ENCODE assay signal across 8 cellular contexts in the genomic region with DNA sequence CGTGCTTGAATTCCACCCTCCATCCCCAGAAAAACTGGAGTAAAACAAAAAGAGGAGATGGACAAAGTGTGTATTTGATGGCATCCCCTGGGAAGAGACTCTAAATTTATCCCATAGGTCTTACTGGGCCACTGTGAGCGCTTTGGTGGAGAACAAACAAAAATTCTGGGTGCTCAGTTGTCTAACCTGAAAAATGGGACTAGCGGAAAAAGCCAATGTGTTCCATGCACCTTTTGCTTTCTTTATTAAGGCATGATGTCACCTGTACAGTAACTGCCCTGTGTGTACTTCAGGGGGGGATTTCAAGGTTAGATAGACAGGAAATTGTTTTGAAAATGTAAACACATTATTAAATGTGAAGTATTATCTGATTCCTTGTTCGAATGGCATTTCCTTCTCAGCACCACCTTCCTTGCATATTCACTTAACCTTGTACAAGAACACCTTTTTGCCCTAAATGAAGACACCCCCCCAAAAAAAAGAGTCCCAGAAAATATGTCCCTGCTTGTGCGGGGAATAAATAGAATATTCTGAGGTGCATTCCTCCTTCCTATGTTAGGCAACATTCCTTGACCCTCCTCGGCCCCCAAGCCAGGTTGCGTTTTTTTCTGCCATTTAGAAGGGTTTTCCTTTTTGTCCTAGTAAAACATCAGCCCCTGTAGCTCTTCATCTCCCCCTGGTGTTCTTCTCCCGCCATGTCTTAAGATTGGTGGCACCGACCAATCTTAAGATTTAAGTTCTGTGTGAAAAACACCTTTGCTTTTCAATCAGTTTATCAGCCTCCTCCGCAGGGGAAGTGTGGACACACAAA. TPM values are rescaled to one million over a fixed set of nuclear protein-coding genes. Genes with fewer than 3 reads are reported as not detected.
DNase-seq lines count a peak whose midpoint lies in the region; ATAC-seq lines count a peak whose summit lies in the region.

No MANE protein-coding gene starts in this region.

- no peak overlapping the region for H4K8ac ChIP-seq in mesendoderm (ENCODE audit: low read depth, low read length)

- H2BK15ac ChIP-seq in mesendoderm (replicated peaks; ENCODE audit: low read depth), result no peak overlapping the region

- H3K56ac ChIP-seq in mesendoderm (ENCODE audit: low read length), result peak overlapping the region; percentile 49

- H2BK120ac ChIP-seq in mesendoderm (ENCODE audit: low read depth, low read length), result no peak overlapping the region

- H3K4me3 ChIP-seq in ACC112 (ENCODE audit: low read depth, low read length) (peak overlapping the region; percentile 71), mesendoderm (ENCODE audit: low read length) (no peak overlapping the region)
- H3K4me3 ChIP-seq in effector memory CD4-positive, alpha-beta T cell (ENCODE audit: insufficient read depth, low read depth, low read length, poor library complexity, severe bottlenecking), result peak overlapping the region; percentile 46

- WGBS in mesendoderm (ENCODE audit: extremely low coverage, insufficient coverage, low lambda C conversion rate), result no CpG with 5 or more reads among the region's 10 CpGs

- H3K18ac ChIP-seq in mesendoderm (ENCODE audit: low read length), result peak overlapping the region; percentile 69

- no peak overlapping the region for H2BK5ac ChIP-seq in mesendoderm (ENCODE audit: low read length)

- H4K5ac ChIP-seq in mesendoderm (ENCODE audit: low read length), result no peak overlapping the region

- H3K79me2 ChIP-seq in ACC112 (ENCODE audit: control insufficient read depth, insufficient read depth, low read length, unreplicated experiment) (peaks cover 17% of the 10 kb centered on the region), mesendoderm (ENCODE audit: control insufficient read depth, insufficient read depth, low read length) (no peaks in the 10 kb centered on the region)

- no peaks in the 10 kb centered on the region for H3K27me3 ChIP-seq in ACC112 (ENCODE audit: insufficient read depth, low read length)
- peaks cover 4% of the 10 kb centered on the region for H3K27me3 ChIP-seq in effector memory CD4-positive, alpha-beta T cell (replicated peaks; ENCODE audit: control insufficient read depth, insufficient read depth, low read length, poor library complexity, severe bottlenecking)
- no peaks in the 10 kb centered on the region for H3K27me3 ChIP-seq in mesendoderm (ENCODE audit: insufficient read depth, low read length, poor library complexity)

- no peak overlapping the region for H3K23ac ChIP-seq in mesendoderm (ENCODE audit: low read length)

- H3K9ac ChIP-seq in mesendoderm (ENCODE audit: low read length), result peak overlapping the region; percentile 48

- H3K4ac ChIP-seq in mesendoderm (ENCODE audit: low read depth, low read length), result no peak overlapping the region

- H3K4me1 ChIP-seq in ACC112 (ENCODE audit: control insufficient read depth, insufficient read depth, low read length, unreplicated experiment) (peaks cover 28% of the 10 kb centered on the region), mesendoderm (ENCODE audit: control insufficient read depth, low read depth, low read length) (peaks cover 5% of the 10 kb centered on the region)
- peaks cover 8% of the 10 kb centered on the region for H3K4me1 ChIP-seq in effector memory CD4-positive, alpha-beta T cell (ENCODE audit: control insufficient read depth, insufficient read depth, low read length, poor library complexity, severe bottlenecking)

- peak; percentile 42 for ATAC-seq in GM18502 (IDR thresholded peaks at IDR 0.05; ENCODE audit: poor library complexity, unreplicated experiment)
- no peak for ATAC-seq in HG03342 (IDR thresholded peaks at IDR 0.05; ENCODE audit: unreplicated experiment)

- H3K27ac ChIP-seq in ACC112 (ENCODE audit: low read depth, low read length) (peak overlapping the region; percentile 47), mesendoderm (ENCODE audit: low read depth, low read length) (peak overlapping the region; percentile 47)
- H3K27ac ChIP-seq in effector memory CD4-positive, alpha-beta T cell (ENCODE audit: insufficient read depth, low read length, poor library complexity, severe bottlenecking), result no peak overlapping the region

- no peaks in the 10 kb centered on the region for H3K79me1 ChIP-seq in mesendoderm (ENCODE audit: low read length)

- DNase-seq in NCI-H187 treated with DMSO at 0.1 percent for 48 hours (lab: John Stamatoyannopoulos, UW) (peak; percentile 13), mesendoderm (peak; percentile 96)
- DNase-seq in activated CD4-positive, alpha-beta T cell treated with anti-CD3 and anti-CD28 coated beads for 4 hours, result peak; percentile 3 to 50
- DNase-seq in effector memory CD4-positive, alpha-beta T cell, result no peak
- DNase-seq in stimulated activated CD8-positive, alpha-beta memory T cell treated with anti-CD3 and anti-CD28 coated beads, Interleukin-4, amount 100 ng/mL, for 48 hours, result peak; percentile 74

- H2AFZ ChIP-seq in ACC112 (ENCODE audit: low read length, unreplicated experiment), result peak overlapping the region; percentile 33

- H3K4me2 ChIP-seq in mesendoderm (ENCODE audit: low read length), result peak overlapping the region; percentile 72

- no peak overlapping the region for H2AK5ac ChIP-seq in mesendoderm (ENCODE audit: low read length)

- H3K36me3 ChIP-seq in ACC112 (ENCODE audit: insufficient read depth, low read length) (no peaks in the 10 kb centered on the region), mesendoderm (ENCODE audit: control insufficient read depth, insufficient read depth, low read length) (no peaks in the 10 kb centered on the region)
- no peaks in the 10 kb centered on the region for H3K36me3 ChIP-seq in effector memory CD4-positive, alpha-beta T cell (ENCODE audit: control insufficient read depth, insufficient read depth, low read length)

- no peaks in the 10 kb centered on the region for H3K9me3 ChIP-seq in effector memory CD4-positive, alpha-beta T cell (ENCODE audit: control insufficient read depth, low read length)

RNA-seq across cellular contexts. Expression of a gene that starts 1.1 kb away (rescaled TPM):
- 1.9 TPM for polyA plus RNA-seq in mesendoderm (2013, experiment 1 of 2)
- polyA plus RNA-seq in mesendoderm (2013, experiment 2 of 2), result 2.0 TPM

Comparison
In these comparisons a context has a peak if more than half of its experiments do, and no peak if none do; other contexts are left out.
1. DNase-seq: peak in NCI-H187 treated with DMSO at 0.1 percent for 48 hours (single experiment), activated CD4-positive, alpha-beta T cell treated with anti-CD3 and anti-CD28 coated beads for 4 hours (2 of 2), mesendoderm (single experiment) and stimulated activated CD8-positive, alpha-beta memory T cell treated with anti-CD3 and anti-CD28 coated beads, Interleukin-4, amount 100 ng/mL, for 48 hours (single experiment); none in effector memory CD4-positive, alpha-beta T cell (0 of 3).